11 cellular contexts compared by ENCODE assay signal in genomic region chr1:111214086-111214801, GRCh38. TPM values are rescaled to one million over a fixed set of nuclear protein-coding genes. Genes with fewer than 3 reads are reported as not detected.
DNase-seq lines count a peak whose midpoint lies in the region; ATAC-seq and TF ChIP-seq lines count a peak whose summit lies in the region.
"Had no signal": no experiment of that assay in that cellular context is flagged by ENCODE, and none has a peak within 500 bp of the region (broad histone marks: within the 10 kb centered on the region; RNA-seq: fewer than 3 reads in every experiment).

No MANE protein-coding gene starts in this region.

- H3K9me3 Mint-ChIP-seq in activated CD8-positive, alpha-beta T cell treated with anti-CD3 and anti-CD28 coated beads for 36 hours = peaks cover 8% of the 10 kb centered on the region
- peaks cover 0 to 13% (median 2%) of the 10 kb centered on the region in 11 donors for H3K9me3 Mint-ChIP-seq in naive thymus-derived CD4-positive, alpha-beta T cell

- ATAC-seq in GM18505 (IDR thresholded peaks at IDR 0.05; ENCODE audit: unreplicated experiment) = no peak
- ATAC-seq in activated CD8-positive, alpha-beta T cell treated with anti-CD3 and anti-CD28 coated beads for 36 hours = peak; percentile 0
- ATAC-seq in naive thymus-derived CD4-positive, alpha-beta T cell = no peak
- ATAC-seq in gastrocnemius medialis = no peak
- no peak for ATAC-seq in GM18909 (IDR thresholded peaks at IDR 0.05; ENCODE audit: poor library complexity, unreplicated experiment)

- H3K4me3 Mint-ChIP-seq in activated CD8-positive, alpha-beta T cell treated with anti-CD3 and anti-CD28 coated beads for 36 hours = peak overlapping the region; percentile 77
- peak overlapping the region; percentile 60 to 88 (median 81) for H3K4me3 Mint-ChIP-seq in naive thymus-derived CD4-positive, alpha-beta T cell

- H3K27ac Mint-ChIP-seq in activated CD8-positive, alpha-beta T cell treated with anti-CD3 and anti-CD28 coated beads for 36 hours = peak overlapping the region; percentile 93
- H3K27ac Mint-ChIP-seq in naive thymus-derived CD4-positive, alpha-beta T cell = peak overlapping the region; percentile 94 to 100 (median 97)

- in situ Hi-C loops in KBM-7 (cut with MboI; ENCODE audit: low pct_unique_long_range_greater_than_20kb, low sequenced_read_pairs) = no loop called here
- in situ Hi-C loops in gastrocnemius medialis (cut with MboI; ENCODE audit: low sequenced_read_pairs in 4 of 4) = no loop called here

- H3K36me3 Mint-ChIP-seq in activated CD8-positive, alpha-beta T cell treated with anti-CD3 and anti-CD28 coated beads for 36 hours (ENCODE audit: low read depth) = peaks cover 10% of the 10 kb centered on the region
- H3K36me3 Mint-ChIP-seq in naive thymus-derived CD4-positive, alpha-beta T cell = peaks cover 0 to 27% (median 3%) of the 10 kb centered on the region in 5 donors

- no peaks in the 10 kb centered on the region for H3K27me3 ChIP-seq in naive thymus-derived CD4-positive, alpha-beta T cell (ENCODE audit: control insufficient read depth in 2 of 2, insufficient read depth in 2 of 2, low read length in 2 of 2)
- H3K27me3 ChIP-seq in testis (no peaks in the 10 kb centered on the region), gastrocnemius medialis (peaks cover 0 to 3% (median 0%) of the 10 kb centered on the region in 3 donors)

- no peak for TF ChIP-seq CTCF in activated CD8-positive, alpha-beta T cell treated with anti-CD3 and anti-CD28 coated beads for 36 hours (IDR thresholded peaks at IDR 0.05)
- TF ChIP-seq CTCF in testis (IDR thresholded peaks at IDR 0.05) (no peak), gastrocnemius medialis (IDR thresholded peaks at IDR 0.05 in 4 of 5, conservative IDR thresholded peaks at IDR 0.05 in 1 of 5) (no peak)

- DNase-seq in KBM-7 = peak; percentile 95
- DNase-seq in activated CD8-positive, alpha-beta T cell treated with anti-CD3 and anti-CD28 coated beads for 36 hours = no peak
- DNase-seq in naive thymus-derived CD4-positive, alpha-beta T cell = no peak
- no peak for DNase-seq in T1000 (lab: John Stamatoyannopoulos, UW)
- DNase-seq in testis = no peak
- DNase-seq in gastrocnemius medialis = no peak
- DNase-seq: Kasumi-1, left ventricle myocardium inferior, SHP77 treated with DMSO at 0.1 percent for 48 hours had no signal

- POLR2A ChIA-PET in activated CD8-positive, alpha-beta T cell treated with anti-CD3 and anti-CD28 coated beads for 36 hours (lab: Charles Lee) = interaction anchor here (0.6 to 10.3 kb wide), 13 partner anchors 7 to 379 kb away, joined by 3 to 245 read pairs (median 7); partner anchors contain the start of genes CEPT1, DENND2D and DRAM2
- POLR2A ChIA-PET in naive thymus-derived CD4-positive, alpha-beta T cell (lab: Charles Lee) = interaction anchor here (0.7 to 18.8 kb wide), 9 partner anchors 6 to 877 kb away, joined by 3 to 1128 read pairs (median 10); partner anchors contain the start of genes CEPT1, CHI3L2, DENND2D and DRAM2

- no peaks in the 10 kb centered on the region for H3K36me3 ChIP-seq in naive thymus-derived CD4-positive, alpha-beta T cell (ENCODE audit: control insufficient read depth in 2 of 3, insufficient read depth in 3 of 3, low read length in 3 of 3)
- H3K36me3 ChIP-seq in testis (ENCODE audit: low read depth, missing control alignments) (no peaks in the 10 kb centered on the region), gastrocnemius medialis (no peaks in the 10 kb centered on the region)
- H3K36me3 ChIP-seq: left ventricle myocardium inferior had no signal

- H3K4me3 ChIP-seq in naive thymus-derived CD4-positive, alpha-beta T cell (ENCODE audit: low read length) = peak overlapping the region; percentile 12
- H3K4me3 ChIP-seq in testis (no peak overlapping the region), gastrocnemius medialis (no peak overlapping the region)
- H3K4me3 ChIP-seq: left ventricle myocardium inferior had no signal

- H3K4me1 ChIP-seq in naive thymus-derived CD4-positive, alpha-beta T cell (ENCODE audit: control insufficient read depth in 2 of 2, insufficient read depth in 2 of 2, low read length in 2 of 2) = peaks cover 65 to 67% of the 10 kb centered on the region in 2 donors
- H3K4me1 ChIP-seq in testis (no peaks in the 10 kb centered on the region), gastrocnemius medialis (no peaks in the 10 kb centered on the region)

- intact Hi-C loops in activated CD8-positive, alpha-beta T cell treated with anti-CD3 and anti-CD28 coated beads for 36 hours (cut with micrococcal nuclease) = loop anchor here (1.0 to 10.0 kb wide), 3 partner anchors 11 to 531 kb away; no protein-coding TSS in a partner anchor
- intact Hi-C loops in naive thymus-derived CD4-positive, alpha-beta T cell (cut with micrococcal nuclease) = loop anchor here in 1 of 2 donors (1.0 to 10.0 kb wide), 2 partner anchors 8 to 579 kb away; no protein-coding TSS in a partner anchor
- intact Hi-C loops in testis (cut with DNase I; ENCODE audit: low total_unique reads) (no loop called here), gastrocnemius medialis (cut with DNase I; ENCODE audit: low total_unique reads) (no loop called here)

- WGBS in testis, 2 donors = 81 to 90% methylated on average over 6 of the region's 6 CpGs

- TF ChIP-seq POLR2A in GM18505 (IDR thresholded peaks at IDR 0.05; ENCODE audit: borderline replicate concordance, extremely low read depth, insufficient read depth, insufficient read length) (peak; percentile 73), testis (IDR thresholded peaks at IDR 0.05) (no peak), gastrocnemius medialis (IDR thresholded peaks at IDR 0.05) (no peak)

- peak overlapping the region; percentile 75 for H3K27ac ChIP-seq in naive thymus-derived CD4-positive, alpha-beta T cell (ENCODE audit: low read depth, low read length)
- H3K27ac ChIP-seq in testis (no peak overlapping the region), gastrocnemius medialis (no peak overlapping the region)
- H3K27ac ChIP-seq: left ventricle myocardium inferior had no signal

- no peaks in the 10 kb centered on the region for H3K27me3 Mint-ChIP-seq in activated CD8-positive, alpha-beta T cell treated with anti-CD3 and anti-CD28 coated beads for 36 hours
- H3K27me3 Mint-ChIP-seq in naive thymus-derived CD4-positive, alpha-beta T cell = peaks cover 0 to 2% (median 0%) of the 10 kb centered on the region in 5 donors

- no peaks in the 10 kb centered on the region for H3K9me3 ChIP-seq in naive thymus-derived CD4-positive, alpha-beta T cell (ENCODE audit: control insufficient read depth in 2 of 3, low read length in 3 of 3)
- no peaks in the 10 kb centered on the region for H3K9me3 ChIP-seq in testis
- H3K9me3 ChIP-seq in gastrocnemius medialis = no peaks in the 10 kb centered on the region
- H3K9me3 ChIP-seq: left ventricle myocardium inferior had no signal

- CTCF ChIA-PET in activated CD8-positive, alpha-beta T cell treated with anti-CD3 and anti-CD28 coated beads for 36 hours (lab: Charles Lee) = interaction anchor here (1.0 to 8.7 kb wide), 5 partner anchors 9 to 339 kb away, joined by 3 to 150 read pairs (median 3); partner anchors contain the start of gene DENND2D
- CTCF ChIA-PET in naive thymus-derived CD4-positive, alpha-beta T cell (lab: Charles Lee) = interaction anchor here (0.7 to 17.6 kb wide), 5 partner anchors 9 to 402 kb away, joined by 3 to 341 read pairs (median 6); partner anchors contain the start of genes DENND2D and LRIF1

- H3K4me1 Mint-ChIP-seq in activated CD8-positive, alpha-beta T cell treated with anti-CD3 and anti-CD28 coated beads for 36 hours (ENCODE audit: low read depth) = peaks cover 80% of the 10 kb centered on the region
- H3K4me1 Mint-ChIP-seq in naive thymus-derived CD4-positive, alpha-beta T cell = peaks cover 66 to 98% (median 93%) of the 10 kb centered on the region in 7 donors

RNA-seq across cellular contexts. Expression of gene CHI3L2, which starts 13.3 kb away (rescaled TPM):
- 10 to 100 TPM in 1 of 2 experiments, 1 to 10 TPM in 1; 9.2 to 10.4 TPM for total RNA-seq in activated CD8-positive, alpha-beta T cell treated with anti-CD3 and anti-CD28 coated beads for 36 hours
- 10 to 100 TPM in 3 of 5 experiments, 1 to 10 TPM in 2; 7.0 to 38.0 (median 18.8) TPM for total RNA-seq in naive thymus-derived CD4-positive, alpha-beta T cell
- 100 to 1,000 TPM; 126 to 136 TPM for polyA plus RNA-seq in naive thymus-derived CD4-positive, alpha-beta T cell
- total RNA-seq in testis = 1 to 10 TPM in 1 of 2 donors, under 1 TPM in 1; 0.55 to 5.0 TPM
- 4.3 TPM for polyA plus RNA-seq in testis (ENCODE audit: insufficient read depth, low read depth, low replicate concordance)
- total RNA-seq in gastrocnemius medialis = 1 to 10 TPM in 2 of 4 donors, under 1 TPM in 1, not detected in 1; 0.40 to 2.3 (median 1.9) TPM

RNA-seq across cellular contexts. Expression of gene DENND2D, which starts 13.8 kb away (rescaled TPM):
- 100 to 1,000 TPM; 201 to 208 TPM for total RNA-seq in activated CD8-positive, alpha-beta T cell treated with anti-CD3 and anti-CD28 coated beads for 36 hours
- total RNA-seq in naive thymus-derived CD4-positive, alpha-beta T cell = 100 to 1,000 TPM; 122 to 328 (median 288) TPM
- polyA plus RNA-seq in naive thymus-derived CD4-positive, alpha-beta T cell = 100 to 1,000 TPM; 192 to 421 TPM
- total RNA-seq in testis (10 to 100 TPM; 21.2 to 22.9 TPM), gastrocnemius medialis (1 to 10 TPM in 1 of 4 donors, under 1 TPM in 3; 0.19 to 1.2 (median 0.88) TPM)
- polyA plus RNA-seq in testis (ENCODE audit: insufficient read depth, low read depth, low replicate concordance) = 38.8 TPM

Comparison
In these comparisons a context has a peak if more than half of its experiments do, and no peak if none do; other contexts are left out.
1. RNA of gene DENND2D, which starts 13.8 kb away (total RNA-seq): 122 to 328 TPM in naive thymus-derived CD4-positive, alpha-beta T cell, 201 to 208 TPM in activated CD8-positive, alpha-beta T cell treated with anti-CD3 and anti-CD28 coated beads for 36 hours and 21.2 to 22.9 TPM in testis; 0.19 to 1.2 TPM in gastrocnemius medialis; every median in the first group is over 4 times any median in the second.